In the genomic region with DNA sequence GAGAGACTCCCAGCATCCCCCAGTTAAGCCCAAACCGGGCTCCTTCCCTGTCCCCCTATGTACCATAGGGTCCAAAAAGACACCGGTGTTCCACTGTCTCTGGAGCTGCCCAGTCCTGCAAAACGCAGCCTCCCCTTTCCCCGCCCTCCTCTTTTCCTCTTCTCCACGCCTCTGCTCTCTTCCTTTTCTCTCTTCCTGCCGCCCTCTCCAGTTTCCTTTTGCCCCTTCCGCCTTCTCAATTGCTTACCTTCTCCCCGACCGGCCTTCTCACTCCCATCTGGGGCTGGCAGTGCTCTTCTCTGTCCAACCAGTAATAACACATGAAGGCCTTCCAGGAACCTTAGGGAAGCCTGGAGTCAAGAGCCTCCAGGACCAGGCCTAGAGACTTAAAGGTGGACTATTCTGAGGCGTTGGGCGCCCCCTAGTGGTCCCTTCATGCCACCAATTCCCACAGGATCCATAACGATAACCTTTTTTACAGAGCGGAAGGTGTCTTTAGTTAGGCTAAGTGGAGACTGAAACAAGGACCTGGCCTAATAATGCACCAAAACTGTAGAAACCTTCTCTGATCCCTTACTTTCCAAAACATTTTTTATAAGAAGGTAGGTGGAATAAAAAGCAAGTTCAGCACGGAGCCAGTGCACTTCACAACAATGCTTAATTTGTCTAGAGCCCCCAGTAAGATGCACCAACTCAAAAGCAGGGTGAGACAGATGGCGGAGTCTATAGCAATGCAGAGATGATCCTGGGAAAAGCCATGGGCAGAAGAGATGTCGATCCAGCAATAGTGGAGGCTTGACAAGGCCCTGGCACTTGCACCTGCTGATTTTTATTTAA, we compare ENCODE assay signal across 8 cellular contexts. TPM values are rescaled to one million over a fixed set of nuclear protein-coding genes. Genes with fewer than 3 reads are reported as not detected.
DNase-seq lines count a peak whose midpoint lies in the region; ATAC-seq lines count a peak whose summit lies in the region.

No MANE protein-coding gene starts in this region.

- peak; percentile 82 for DNase-seq in G401 (ENCODE audit: low spot score)
- DNase-seq in NCI-H2227 (lab: John Stamatoyannopoulos, UW; ENCODE audit: unreplicated experiment) = peak; percentile 72
- peak; percentile 34 for DNase-seq in activated CD4-positive, CD25-positive, alpha-beta regulatory T cell treated with anti-CD3 and anti-CD28 coated beads, Interleukin-2, amount 50 U/mL, for 16 hours (ENCODE audit: low read depth, low spot score)
- DNase-seq in central memory CD4-positive, alpha-beta T cell = peak; percentile 42
- DNase-seq in left colon = peak; percentile 57 to 91
- DNase-seq in stimulated activated CD4-positive, alpha-beta T cell treated with anti-CD3 and anti-CD28 coated beads, Interleukin-4, amount 100 ng/mL, for 1 hour = peak; percentile 70
- DNase-seq in cortex of kidney (lab: John Stamatoyannopoulos, UW) = no peak

- in situ Hi-C loops in G401 (cut with HindIII; ENCODE audit: low sequenced_read_pairs) = no loop called here

- intact Hi-C loops in left colon (cut with DNase I, micrococcal nuclease) = loop anchor here in 1 of 2 donors (10.0 kb wide), 1 partner anchor 513 kb away; no protein-coding TSS in a partner anchor

- ATAC-seq in HG02623 (IDR thresholded peaks at IDR 0.05; ENCODE audit: unreplicated experiment) (peak; percentile 48), left colon (peak; percentile 72)

RNA-seq across cellular contexts. Expression of a gene that starts 27.2 kb away (rescaled TPM):
- total RNA-seq in G401 (2014; rRNA removed; shearing (Covaris generic)) = 28.4 and 29.7 TPM in 2 replicates
- total RNA-seq in left colon = 10 to 100 TPM; 39.9 to 43.7 TPM
